9 cellular contexts compared by ENCODE assay signal in the genomic region with DNA sequence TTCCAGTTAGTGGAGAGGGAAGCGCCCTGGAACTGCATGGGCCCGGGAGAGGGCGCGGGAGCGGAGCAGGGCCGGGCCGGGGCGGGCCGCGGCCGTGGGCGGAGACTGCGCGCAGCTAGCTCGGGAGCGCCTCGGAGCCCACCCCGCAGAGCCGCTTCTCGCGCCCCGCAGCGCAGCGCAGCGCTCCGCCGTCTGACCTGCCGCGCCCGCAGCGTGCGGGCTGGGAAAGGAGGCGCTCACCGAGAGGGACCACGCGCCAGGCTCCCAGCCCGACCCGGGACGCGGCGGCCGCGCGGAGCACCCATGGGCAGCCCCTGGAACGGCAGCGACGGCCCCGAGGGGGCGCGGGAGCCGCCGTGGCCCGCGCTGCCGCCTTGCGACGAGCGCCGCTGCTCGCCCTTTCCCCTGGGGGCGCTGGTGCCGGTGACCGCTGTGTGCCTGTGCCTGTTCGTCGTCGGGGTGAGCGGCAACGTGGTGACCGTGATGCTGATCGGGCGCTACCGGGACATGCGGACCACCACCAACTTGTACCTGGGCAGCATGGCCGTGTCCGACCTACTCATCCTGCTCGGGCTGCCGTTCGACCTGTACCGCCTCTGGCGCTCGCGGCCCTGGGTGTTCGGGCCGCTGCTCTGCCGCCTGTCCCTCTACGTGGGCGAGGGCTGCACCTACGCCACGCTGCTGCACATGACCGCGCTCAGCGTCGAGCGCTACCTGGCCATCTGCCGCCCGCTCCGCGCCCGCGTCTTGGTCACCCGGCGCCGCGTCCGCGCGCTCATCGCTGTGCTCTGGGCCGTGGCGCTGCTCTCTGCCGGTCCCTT. TPM values are rescaled to one million over a fixed set of nuclear protein-coding genes. Genes with fewer than 3 reads are reported as not detected.
DNase-seq lines count a peak whose midpoint lies in the region; ATAC-seq and TF ChIP-seq lines count a peak whose summit lies in the region.
"Had no signal": no experiment of that assay in that cellular context is flagged by ENCODE, and none has a peak within 500 bp of the region (broad histone marks: within the 10 kb centered on the region; RNA-seq: fewer than 3 reads in every experiment).

A gene with protein sequence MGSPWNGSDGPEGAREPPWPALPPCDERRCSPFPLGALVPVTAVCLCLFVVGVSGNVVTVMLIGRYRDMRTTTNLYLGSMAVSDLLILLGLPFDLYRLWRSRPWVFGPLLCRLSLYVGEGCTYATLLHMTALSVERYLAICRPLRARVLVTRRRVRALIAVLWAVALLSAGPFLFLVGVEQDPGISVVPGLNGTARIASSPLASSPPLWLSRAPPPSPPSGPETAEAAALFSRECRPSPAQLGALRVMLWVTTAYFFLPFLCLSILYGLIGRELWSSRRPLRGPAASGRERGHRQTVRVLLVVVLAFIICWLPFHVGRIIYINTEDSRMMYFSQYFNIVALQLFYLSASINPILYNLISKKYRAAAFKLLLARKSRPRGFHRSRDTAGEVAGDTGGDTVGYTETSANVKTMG (plus strand): TSS at position 304 of the 821 bp plus-strand sequence. CDS start 0 bp downstream, at position 304.

- peaks cover 6% of the 10 kb centered on the region for H3K9me3 Mint-ChIP-seq in endothelial cell (ENCODE audit: unreplicated experiment)

- H3K27me3 Mint-ChIP-seq in endothelial cell (ENCODE audit: unreplicated experiment), result peaks cover 29% of the 10 kb centered on the region

- peak within 1 kb of the TSS; percentile 72 for H3K27ac Mint-ChIP-seq in endothelial cell (ENCODE audit: unreplicated experiment)

- H3K27me3 ChIP-seq in muscle layer of colon (ENCODE audit: control insufficient read depth in 1 of 2, insufficient read depth in 2 of 2, low read length in 2 of 2) (peaks cover 40 to 44% of the 10 kb centered on the region in 2 donors), tibial artery (peaks cover 0 to 49% of the 10 kb centered on the region in 2 donors)

- no peak within 1 kb of the TSS for H3K9ac ChIP-seq in muscle layer of colon (ENCODE audit: low read length)

- peak; percentile 62 for ATAC-seq in HG02759 (IDR thresholded peaks at IDR 0.05; ENCODE audit: unreplicated experiment)
- ATAC-seq in GM19328 (IDR thresholded peaks at IDR 0.05; ENCODE audit: unreplicated experiment), result no peak

- H3K4me3 Mint-ChIP-seq in endothelial cell (ENCODE audit: unreplicated experiment), result peak within 1 kb of the TSS; percentile 74

- no peaks in the 10 kb centered on the region for H3K36me3 ChIP-seq in muscle layer of colon (ENCODE audit: insufficient read depth, low read length)
- H3K36me3 ChIP-seq in tibial artery, result no peaks in the 10 kb centered on the region

- TF ChIP-seq CTCF in AG10803 (conservative IDR thresholded peaks at IDR 0.05; ENCODE audit: low read length), result no peak
- peak; percentile 28 for TF ChIP-seq CTCF in endothelial cell (IDR thresholded peaks at IDR 0.05; ENCODE audit: unreplicated experiment)
- no peak for TF ChIP-seq CTCF in tibial artery (IDR thresholded peaks at IDR 0.05)

- H3K27ac ChIP-seq in muscle layer of colon (ENCODE audit: low read depth, low read length) (no peak within 1 kb of the TSS), tibial artery (no peak within 1 kb of the TSS)

- H3K9me3 ChIP-seq in muscle layer of colon (ENCODE audit: low read length) (no peaks in the 10 kb centered on the region), tibial artery (no peaks in the 10 kb centered on the region)

- no peaks in the 10 kb centered on the region for H3K4me1 ChIP-seq in muscle layer of colon (ENCODE audit: insufficient read depth, low read length)
- H3K4me1 ChIP-seq in tibial artery, result peaks cover 0 to 31% (median 17%) of the 10 kb centered on the region in 4 donors

- peak; percentile 12 for DNase-seq in AG10803 (ENCODE audit: low read depth)
- DNase-seq in activated CD4-positive, alpha-beta T cell treated with anti-CD3 and anti-CD28 coated beads for 48 hours, result peak; percentile 65
- DNase-seq in endothelial cell (ENCODE audit: low spot score), result peak; percentile 41
- DNase-seq in tibial artery, result no peak
- DNase-seq in GDM1 (lab: John Stamatoyannopoulos, UW), result no peak

- intact Hi-C loops in tibial artery (cut with DNase I; ENCODE audit: low total_unique reads), result no loop called here

- H3K4me3 ChIP-seq in AG10803 (ENCODE audit: low read length), result peak within 1 kb of the TSS; percentile 16; the same call in 1 of the 2 replicates
- H3K4me3 ChIP-seq in muscle layer of colon (ENCODE audit: low read depth in 1 of 2, low read length in 2 of 2), result peak within 1 kb of the TSS; percentile 31 to 49
- peak within 1 kb of the TSS; percentile 41 to 46 for H3K4me3 ChIP-seq in tibial artery

- peaks cover 22% of the 10 kb centered on the region for H3K4me1 Mint-ChIP-seq in endothelial cell (ENCODE audit: unreplicated experiment)

- H3K36me3 Mint-ChIP-seq in endothelial cell (ENCODE audit: low read depth, unreplicated experiment), result peaks cover 17% of the 10 kb centered on the region

RNA-seq across cellular contexts. Expression of the gene that starts here (rescaled TPM):
- not detected for total RNA-seq in endothelial cell (ENCODE audit: unreplicated experiment)
- total RNA-seq: dermis microvascular lymphatic vessel endothelial cell had no signal

Comparison
In these comparisons a context has a peak if more than half of its experiments do, and no peak if none do; other contexts are left out.
1. Peak in DNase-seq in endothelial cell; RNA of the gene not detected or under 1 TPM.
2. DNase-seq: peak in AG10803 (single experiment) and activated CD4-positive, alpha-beta T cell treated with anti-CD3 and anti-CD28 coated beads for 48 hours (single experiment); none in tibial artery (0 of 2) and GDM1 (single experiment).
3. Peak in every context shown above with its lines, with median percentiles within 50 percentile points of each other: H3K4me3 ChIP-seq.